8 cellular contexts compared by ENCODE assay signal in the genomic region with DNA sequence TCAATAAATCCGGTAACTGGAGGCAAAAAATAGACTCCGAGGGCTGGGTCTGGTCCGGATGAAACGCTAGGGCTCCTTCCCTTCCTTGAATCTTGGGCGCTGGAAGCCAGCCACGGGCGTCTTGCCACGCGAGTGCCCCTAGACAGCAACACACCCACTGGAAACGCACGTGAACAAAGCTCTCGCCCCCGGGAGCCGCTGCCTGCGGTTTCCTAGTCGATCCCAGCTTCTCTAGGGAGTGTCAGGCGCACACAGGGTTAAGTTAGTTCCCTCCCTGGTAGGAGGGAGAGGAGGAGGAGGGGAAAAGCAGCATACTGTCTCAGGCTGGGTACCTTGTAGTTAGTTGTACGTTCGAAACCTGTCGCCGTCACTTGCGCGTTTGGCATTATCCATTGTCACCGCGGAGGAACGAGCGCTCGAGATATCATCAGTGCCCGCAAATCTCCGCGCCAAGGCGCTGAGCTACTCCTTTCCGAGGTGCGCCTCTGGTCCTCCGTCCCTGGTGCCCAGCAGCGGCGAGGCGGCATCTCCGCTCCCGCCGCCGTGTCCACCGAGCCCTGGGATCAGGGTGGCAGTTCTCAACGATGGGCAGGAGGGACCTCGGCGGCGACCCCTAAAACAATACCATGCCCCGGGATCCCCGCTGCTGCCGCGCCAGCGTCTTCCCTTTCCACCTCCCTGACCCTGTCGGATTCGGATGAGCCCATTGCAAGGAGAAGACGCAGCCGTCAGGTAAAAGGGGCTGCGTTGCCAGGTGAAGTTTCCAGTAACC. TPM values are rescaled to one million over a fixed set of nuclear protein-coding genes. Genes with fewer than 3 reads are reported as not detected.
DNase-seq lines count a peak whose midpoint lies in the region; ATAC-seq and TF ChIP-seq lines count a peak whose summit lies in the region.

A gene with protein sequence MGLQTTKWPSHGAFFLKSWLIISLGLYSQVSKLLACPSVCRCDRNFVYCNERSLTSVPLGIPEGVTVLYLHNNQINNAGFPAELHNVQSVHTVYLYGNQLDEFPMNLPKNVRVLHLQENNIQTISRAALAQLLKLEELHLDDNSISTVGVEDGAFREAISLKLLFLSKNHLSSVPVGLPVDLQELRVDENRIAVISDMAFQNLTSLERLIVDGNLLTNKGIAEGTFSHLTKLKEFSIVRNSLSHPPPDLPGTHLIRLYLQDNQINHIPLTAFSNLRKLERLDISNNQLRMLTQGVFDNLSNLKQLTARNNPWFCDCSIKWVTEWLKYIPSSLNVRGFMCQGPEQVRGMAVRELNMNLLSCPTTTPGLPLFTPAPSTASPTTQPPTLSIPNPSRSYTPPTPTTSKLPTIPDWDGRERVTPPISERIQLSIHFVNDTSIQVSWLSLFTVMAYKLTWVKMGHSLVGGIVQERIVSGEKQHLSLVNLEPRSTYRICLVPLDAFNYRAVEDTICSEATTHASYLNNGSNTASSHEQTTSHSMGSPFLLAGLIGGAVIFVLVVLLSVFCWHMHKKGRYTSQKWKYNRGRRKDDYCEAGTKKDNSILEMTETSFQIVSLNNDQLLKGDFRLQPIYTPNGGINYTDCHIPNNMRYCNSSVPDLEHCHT (plus strand): TSS at position 342 of the 772 bp plus-strand sequence. CDS start 91,371 bp downstream, outside the sequence.

- peaks cover 29% of the 10 kb centered on the region for H3K4me1 Mint-ChIP-seq in stimulated activated naive CD8-positive, alpha-beta T cell treated with anti-CD3 and anti-CD28 coated beads, Interleukin-15, amount 100 ng/mL, for 72 hours
- peaks cover 24% of the 10 kb centered on the region for H3K4me1 Mint-ChIP-seq in endodermal cell

- H2BK15ac ChIP-seq in mesenchymal stem cell (ENCODE audit: low read depth, poor library complexity, severe bottlenecking), result peak within 1 kb of the TSS; percentile 78

- peak within 1 kb of the TSS in 1 of 2 experiments; percentile 89 for H3K23ac ChIP-seq in mesenchymal stem cell (ENCODE audit: low read length in 2 of 2)

- H3K27ac Mint-ChIP-seq in stimulated activated naive CD8-positive, alpha-beta T cell treated with anti-CD3 and anti-CD28 coated beads, Interleukin-15, amount 100 ng/mL, for 72 hours, result no peak within 1 kb of the TSS
- H3K27ac Mint-ChIP-seq in endodermal cell, result no peak within 1 kb of the TSS

- peak within 1 kb of the TSS; percentile 75 for H2AFZ ChIP-seq in mesenchymal stem cell (ENCODE audit: low read depth, low read length)

- H2AK5ac ChIP-seq in mesenchymal stem cell (ENCODE audit: low read length, severe bottlenecking), result no peak within 1 kb of the TSS

- peak within 1 kb of the TSS; percentile 31 for H3K9ac ChIP-seq in endodermal cell (ENCODE audit: extremely low read depth, low read length, poor library complexity, severe bottlenecking)
- peak within 1 kb of the TSS; percentile 98 for H3K9ac ChIP-seq in mesenchymal stem cell (ENCODE audit: low read length)

- peaks cover 87% of the 10 kb centered on the region for H3K27me3 Mint-ChIP-seq in stimulated activated naive CD8-positive, alpha-beta T cell treated with anti-CD3 and anti-CD28 coated beads, Interleukin-15, amount 100 ng/mL, for 72 hours
- peaks cover 55% of the 10 kb centered on the region for H3K27me3 Mint-ChIP-seq in endodermal cell (ENCODE audit: insufficient read depth)

- H3K27ac ChIP-seq in endodermal cell (ENCODE audit: low read depth, low read length) (no peak within 1 kb of the TSS), mesenchymal stem cell (ENCODE audit: low read length, poor library complexity, severe bottlenecking) (peak within 1 kb of the TSS; percentile 95)

- H3K9me3 Mint-ChIP-seq in stimulated activated naive CD8-positive, alpha-beta T cell treated with anti-CD3 and anti-CD28 coated beads, Interleukin-15, amount 100 ng/mL, for 72 hours, result peaks cover 0 to 8% of the 10 kb centered on the region in 2 donors
- no peaks in the 10 kb centered on the region for H3K9me3 Mint-ChIP-seq in endodermal cell

- H3K9me3 ChIP-seq in endodermal cell (ENCODE audit: control insufficient read depth, low read length) (no peaks in the 10 kb centered on the region), mesenchymal stem cell (ENCODE audit: control insufficient read depth, low read length) (no peaks in the 10 kb centered on the region)

- no peak for ATAC-seq in stimulated activated naive CD8-positive, alpha-beta T cell treated with anti-CD3 and anti-CD28 coated beads, Interleukin-15, Interleukin-2, amounts not matched to agents 100 U/mL and 50 U/mL, for 24 hours
- ATAC-seq in stimulated activated naive CD8-positive, alpha-beta T cell treated with anti-CD3 and anti-CD28 coated beads, Interleukin-15, amount 100 ng/mL, for 72 hours, result no peak
- no peak for ATAC-seq in GM18502 (IDR thresholded peaks at IDR 0.05; ENCODE audit: poor library complexity, unreplicated experiment)

- H3K4me1 ChIP-seq in endodermal cell (ENCODE audit: control insufficient read depth, insufficient read depth, low read length) (no peaks in the 10 kb centered on the region), mesenchymal stem cell (ENCODE audit: control insufficient read depth, insufficient read depth, low read depth, low read length) (peaks cover 11% of the 10 kb centered on the region)

- peak within 1 kb of the TSS in 1 of 2 donors; percentile 24 for H3K4me3 Mint-ChIP-seq in stimulated activated naive CD8-positive, alpha-beta T cell treated with anti-CD3 and anti-CD28 coated beads, Interleukin-15, amount 100 ng/mL, for 72 hours
- peak within 1 kb of the TSS; percentile 61 for H3K4me3 Mint-ChIP-seq in endodermal cell

- H2BK12ac ChIP-seq in mesenchymal stem cell (ENCODE audit: low read length in 2 of 2), result peak within 1 kb of the TSS; percentile 86 to 96

- peak within 1 kb of the TSS; percentile 91 for H3K4ac ChIP-seq in mesenchymal stem cell (ENCODE audit: low read depth in 1 of 2, low read length in 2 of 2)

- H3K4me2 ChIP-seq in mesenchymal stem cell (ENCODE audit: low read length, poor library complexity, severe bottlenecking), result peak within 1 kb of the TSS; percentile 96

- no peaks in the 10 kb centered on the region for H3K36me3 Mint-ChIP-seq in endodermal cell (ENCODE audit: low read depth)

- H3K36me3 ChIP-seq in endodermal cell (ENCODE audit: control insufficient read depth, insufficient read depth, low read length) (no peaks in the 10 kb centered on the region), mesenchymal stem cell (ENCODE audit: control insufficient read depth in 1 of 2, insufficient read depth in 2 of 2, low read depth in 1 of 2, low read length in 2 of 2) (peaks cover 0 to 3% of the 10 kb centered on the region in 2 experiments)

- H4K91ac ChIP-seq in mesenchymal stem cell (ENCODE audit: low read length), result peak within 1 kb of the TSS; percentile 74

- H3K4me3 ChIP-seq in endodermal cell (ENCODE audit: low read length) (peak within 1 kb of the TSS; percentile 91), mesenchymal stem cell (ENCODE audit: insufficient read depth in 1 of 2, low read depth in 1 of 2, low read length in 2 of 2) (peak within 1 kb of the TSS; percentile 83 to 98)

- peak within 1 kb of the TSS in 1 of 2 experiments; percentile 82 for H3K14ac ChIP-seq in mesenchymal stem cell (ENCODE audit: low read length in 2 of 2)

- WGBS in endodermal cell (ENCODE audit: insufficient coverage in 1 of 2, insufficient read length in 1 of 2), 2 experiments, result 0 to 1% methylated on average over 5 to 57 of the region's 57 CpGs
- WGBS in mesenchymal stem cell, result under 1% methylated on average over 54 of the region's 57 CpGs

- no peak for TF ChIP-seq CTCF in endodermal cell (conservative IDR thresholded peaks at IDR 0.05)

- DNase-seq in stimulated activated naive CD8-positive, alpha-beta T cell treated with anti-CD3 and anti-CD28 coated beads, Interleukin-15, Interleukin-2, amounts not matched to agents 100 U/mL and 50 U/mL, for 24 hours, result peak; percentile 3
- no peak for DNase-seq in stimulated activated naive CD8-positive, alpha-beta T cell treated with anti-CD3 and anti-CD28 coated beads, Interleukin-15, amount 100 ng/mL, for 72 hours
- peak; percentile 84 for DNase-seq in endodermal cell
- peak; percentile 72 for DNase-seq in mesenchymal stem cell
- no peak for DNase-seq in ureter (ENCODE audit: low spot score)
- no peak for DNase-seq in 8988T
- no peak for DNase-seq in NCI-H187 treated with DMSO at 0.1 percent for 48 hours (lab: John Stamatoyannopoulos, UW)

- peak within 1 kb of the TSS; percentile 92 to 96 for H3K18ac ChIP-seq in mesenchymal stem cell (ENCODE audit: low read depth in 1 of 2, low read length in 2 of 2)

- peak within 1 kb of the TSS; percentile 35 for H4K8ac ChIP-seq in mesenchymal stem cell (ENCODE audit: low read length)

- peaks cover 20% of the 10 kb centered on the region for H3K27me3 ChIP-seq in endodermal cell (ENCODE audit: control insufficient read depth, insufficient read depth, low read length, poor library complexity, severe bottlenecking)
- no peaks in the 10 kb centered on the region for H3K27me3 ChIP-seq in mesenchymal stem cell (ENCODE audit: control insufficient read depth in 1 of 2, insufficient read depth in 1 of 2, low read length in 2 of 2)

- peaks cover 8% of the 10 kb centered on the region for H3K79me1 ChIP-seq in mesenchymal stem cell (replicated peaks; ENCODE audit: low read length, poor library complexity, severe bottlenecking)

- peak within 1 kb of the TSS; percentile 67 for H2BK120ac ChIP-seq in mesenchymal stem cell (ENCODE audit: low read depth, low read length)

- peak within 1 kb of the TSS; percentile 81 for H2BK5ac ChIP-seq in mesenchymal stem cell (ENCODE audit: low read depth, low read length, poor library complexity, severe bottlenecking)

RNA-seq across cellular contexts. Expression of the gene that starts here (rescaled TPM):
- total RNA-seq in endodermal cell (10 to 100 TPM; 26.8 to 36.4 TPM), ureter (25.5 TPM)
- polyA plus RNA-seq in endodermal cell (2013, experiment 1 of 2), result 11.4 TPM
- 9.7 TPM for polyA plus RNA-seq in endodermal cell (2013, experiment 2 of 2)
- 11.8 TPM for polyA plus RNA-seq in mesenchymal stem cell (2013, experiment 1 of 2)
- polyA plus RNA-seq in mesenchymal stem cell (2013, experiment 2 of 2), result 11.0 TPM

Comparison
In these comparisons a context has a peak if more than half of its experiments do, and no peak if none do; other contexts are left out.
1. DNase-seq: peak in stimulated activated naive CD8-positive, alpha-beta T cell treated with anti-CD3 and anti-CD28 coated beads, Interleukin-15, Interleukin-2, amounts not matched to agents 100 U/mL and 50 U/mL, for 24 hours (single experiment), endodermal cell (single experiment) and mesenchymal stem cell (single experiment); none in stimulated activated naive CD8-positive, alpha-beta T cell treated with anti-CD3 and anti-CD28 coated beads, Interleukin-15, amount 100 ng/mL, for 72 hours (0 of 2), ureter (single experiment), 8988T (single experiment) and NCI-H187 treated with DMSO at 0.1 percent for 48 hours (single experiment).